23 cellular contexts compared by ENCODE assay signal in the genomic region with DNA sequence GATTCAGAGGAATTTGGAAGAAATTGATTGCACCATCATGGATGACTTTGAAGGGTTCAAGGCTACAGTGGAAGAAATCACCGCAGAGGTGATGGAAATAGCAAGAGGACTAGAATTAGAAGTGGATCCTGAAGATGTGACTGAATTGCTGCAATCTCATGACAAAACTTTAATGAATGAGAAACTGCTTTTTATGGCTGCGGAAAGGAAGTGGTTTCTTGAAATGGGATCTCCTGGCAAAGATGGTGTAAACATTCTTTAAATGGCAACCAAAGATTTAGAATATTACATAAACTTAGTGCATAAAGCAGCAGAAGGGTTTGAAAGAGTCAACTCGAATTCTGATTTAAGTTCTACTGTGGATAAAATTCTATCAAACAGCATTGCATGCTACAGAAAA.
DNase-seq lines count a peak whose midpoint lies in the region; ATAC-seq and FAIRE-seq lines count a peak whose summit lies in the region.
"Had no signal": no experiment of that assay in that cellular context is flagged by ENCODE, and none has a peak within 500 bp of the region (broad histone marks: within the 10 kb centered on the region; RNA-seq: fewer than 3 reads in every experiment).

No MANE protein-coding gene starts in this region.

- 68 to 73% (median 69%) methylated on average over 3 of the region's 3 CpGs for WGBS in small intestine, 3 donors

- no peaks in the 10 kb centered on the region for H3K27me3 ChIP-seq in small intestine (ENCODE audit: control insufficient read depth in 2 of 2, insufficient read depth in 2 of 2, low read length in 2 of 2)
- H3K27me3 ChIP-seq: BLaER1, MG63 had no signal

- H3K4me3 ChIP-seq in small intestine (ENCODE audit: low read depth in 1 of 2, low read length in 2 of 2): no peak overlapping the region
- H3K4me3 ChIP-seq: BLaER1, GM12878, MG63 had no signal

- no peaks in the 10 kb centered on the region for H3K4me1 ChIP-seq in small intestine (ENCODE audit: control insufficient read depth in 2 of 2, insufficient read depth in 1 of 2, low read depth in 1 of 2, low read length in 1 of 2)
- H3K4me1 ChIP-seq: BLaER1 had no signal

- no peak for FAIRE-seq in small intestine (lab: Jason Lieb, UNC)
- FAIRE-seq: A204.1, GM12878 had no signal

- H3K27ac ChIP-seq in small intestine (ENCODE audit: low read depth in 1 of 2, low read length in 1 of 2): no peak overlapping the region
- H3K27ac ChIP-seq: BLaER1, HL-60 had no signal

- no peaks in the 10 kb centered on the region for H3K9me3 ChIP-seq in small intestine (ENCODE audit: control insufficient read depth, low read depth)
- H3K9me3 ChIP-seq: BLaER1, MG63 had no signal

- DNase-seq in EL (peak; percentile 1), LHCN-M2 (ENCODE audit: low read depth) (peak; percentile 2), NOMO-1 treated with dmso at 0.1 percent for 144 hours (lab: John Stamatoyannopoulos, UW; ENCODE audit: unreplicated experiment) (peak; percentile 8), iris pigment epithelial cell (ENCODE audit: low read depth) (peak; percentile 7), small intestine (no peak), NCI-H2081 treated with DMSO at 0.1 percent for 48 hours (lab: John Stamatoyannopoulos, UW) (no peak)
- DNase-seq: CD4-positive, CD25-positive, alpha-beta regulatory T cell; DMS53; GDM1; GOT3; Karpas-422; MG63; NCI-H2029; NCI-H2227 treated with DMSO at 0.1 percent for 48 hours; NCI-H510A; NCI-H69; Right ventricle myocardium superior; RPMI8226 had no signal

- no peaks in the 10 kb centered on the region for H3K36me3 ChIP-seq in small intestine (ENCODE audit: control insufficient read depth in 2 of 2, insufficient read depth in 2 of 2, low read length in 2 of 2)
- H3K36me3 ChIP-seq: BLaER1, MG63 had no signal

- ATAC-seq in GM18868 (IDR thresholded peaks at IDR 0.05; ENCODE audit: unreplicated experiment): no peak
- ATAC-seq: GM12878 had no signal

Comparison
In these comparisons a context has a peak if more than half of its experiments do, and no peak if none do; other contexts are left out.
1. DNase-seq: peak in EL (single experiment), LHCN-M2 (single experiment), NOMO-1 treated with dmso at 0.1 percent for 144 hours (single experiment) and iris pigment epithelial cell (single experiment); none in small intestine (single experiment) and NCI-H2081 treated with DMSO at 0.1 percent for 48 hours (single experiment).